In genomic region chr1:198598796-198599321, GRCh38 we compare ENCODE assay signal across 8 cellular contexts. TPM values are rescaled to one million over a fixed set of nuclear protein-coding genes. Genes with fewer than 3 reads are reported as not detected.
A peak's percentile ranks its signal among the peaks of the same experiment; 100 is the strongest.
DNase-seq lines count a peak whose midpoint lies in the region; ATAC-seq lines count a peak whose summit lies in the region.

No MANE protein-coding gene starts in this region.

- in situ Hi-C loops in KBM-7 (cut with MboI; ENCODE audit: low pct_unique_long_range_greater_than_20kb, low sequenced_read_pairs) = no loop called here

- peaks cover 3 to 7% of the 10 kb centered on the region in 2 donors for H3K9me3 Mint-ChIP-seq in effector memory CD8-positive, alpha-beta T cell

- ATAC-seq in GM18502 (IDR thresholded peaks at IDR 0.05; ENCODE audit: poor library complexity, unreplicated experiment) (peak; percentile 81), GM21576 (IDR thresholded peaks at IDR 0.05; ENCODE audit: unreplicated experiment) (peak; percentile 74)
- ATAC-seq in effector memory CD8-positive, alpha-beta T cell (replicated peaks) = peak; percentile 52

- no peaks in the 10 kb centered on the region for H3K27me3 Mint-ChIP-seq in effector memory CD8-positive, alpha-beta T cell

- H3K36me3 Mint-ChIP-seq in effector memory CD8-positive, alpha-beta T cell (ENCODE audit: insufficient read depth) = no peaks in the 10 kb centered on the region

- H3K4me1 Mint-ChIP-seq in effector memory CD8-positive, alpha-beta T cell (ENCODE audit: low read depth in 2 of 2) = peaks cover 33 to 73% of the 10 kb centered on the region in 2 donors

- DNase-seq in KBM-7 (peak; percentile 69), dermis blood vessel endothelial cell (no peak), midbrain (lab: John Stamatoyannopoulos, UW) (no peak)
- DNase-seq in effector memory CD8-positive, alpha-beta T cell = no peak
- no peak for DNase-seq in stimulated activated CD4-positive, alpha-beta T cell treated with anti-CD3 and anti-CD28 coated beads, Interleukin-4, amount 100 ng/mL, for 24 hours
- DNase-seq in stimulated activated CD4-positive, alpha-beta T cell treated with anti-CD3 and anti-CD28 coated beads, Interleukin-4, amount 100 ng/mL, for 4 hours = no peak

- peak overlapping the region; percentile 78 to 92 for H3K27ac Mint-ChIP-seq in effector memory CD8-positive, alpha-beta T cell

- H3K4me3 Mint-ChIP-seq in effector memory CD8-positive, alpha-beta T cell = peak overlapping the region; percentile 31 to 58

RNA-seq across cellular contexts. Expression of gene PTPRC, which starts 40.0 kb away (rescaled TPM):
- not detected in 2 replicates for total RNA-seq in dermis blood vessel endothelial cell

RNA-seq across cellular contexts. Expression of gene ATP6V1G3, which starts 58.4 kb away (rescaled TPM):
- total RNA-seq in dermis blood vessel endothelial cell = 0.47 and 1.2 TPM in 2 replicates
